In genomic region chr1:109392788-109393580, GRCh38 we compare ENCODE assay signal across 8 cellular contexts. TPM values are rescaled to one million over a fixed set of nuclear protein-coding genes. Genes with fewer than 3 reads are reported as not detected.
DNase-seq lines count a peak whose midpoint lies in the region; ATAC-seq, FAIRE-seq and TF ChIP-seq lines count a peak whose summit lies in the region.

No MANE protein-coding gene starts in this region.

- H3K9ac ChIP-seq in liver (ENCODE audit: low read depth in 1 of 2, low read length in 2 of 2): no peak overlapping the region

- TF ChIP-seq CTCF in bronchial epithelial cell (IDR thresholded peaks at IDR 0.05; ENCODE audit: insufficient read depth, low read length, severe bottlenecking) (no peak), liver (IDR thresholded peaks at IDR 0.05; ENCODE audit: low read depth, low read length, missing input control) (no peak), tibial artery (IDR thresholded peaks at IDR 0.05) (no peak)

- no peak overlapping the region for H3K4me3 Mint-ChIP-seq in naive thymus-derived CD4-positive, alpha-beta T cell

- POLR2A ChIA-PET in naive thymus-derived CD4-positive, alpha-beta T cell (lab: Charles Lee): no interaction called here

- H3K4me1 Mint-ChIP-seq in naive thymus-derived CD4-positive, alpha-beta T cell: peaks cover 0 to 37% (median 14%) of the 10 kb centered on the region in 7 donors

- intact Hi-C loops in tibial artery (cut with DNase I; ENCODE audit: low total_unique reads): no loop called here
- intact Hi-C loops in naive thymus-derived CD4-positive, alpha-beta T cell (cut with micrococcal nuclease): loop anchor here in 1 of 2 donors (5.0 kb wide), 1 partner anchor 36 kb away; no protein-coding TSS in a partner anchor

- FAIRE-seq in bronchial epithelial cell (lab: Jason Lieb, UNC): no peak
- FAIRE-seq in RCC 7860 (lab: Jason Lieb, UNC): no peak

- H3K27me3 ChIP-seq in bronchial epithelial cell (ENCODE audit: control insufficient read depth, insufficient read depth, low read length) (no peaks in the 10 kb centered on the region), liver (ENCODE audit: control insufficient read depth in 4 of 4, insufficient read depth in 4 of 4, low read length in 3 of 4) (no peaks in the 10 kb centered on the region), tibial artery (no peaks in the 10 kb centered on the region)
- peaks cover 0 to 18% of the 10 kb centered on the region in 2 donors for H3K27me3 ChIP-seq in naive thymus-derived CD4-positive, alpha-beta T cell (ENCODE audit: control insufficient read depth in 2 of 2, insufficient read depth in 2 of 2, low read length in 2 of 2)

- H3K9me3 ChIP-seq in liver (ENCODE audit: control insufficient read depth in 4 of 4, low read length in 3 of 4): no peaks in the 10 kb centered on the region
- no peaks in the 10 kb centered on the region for H3K9me3 ChIP-seq in tibial artery
- H3K9me3 ChIP-seq in naive thymus-derived CD4-positive, alpha-beta T cell (ENCODE audit: control insufficient read depth in 2 of 3, low read length in 3 of 3): no peaks in the 10 kb centered on the region

- H3K36me3 ChIP-seq in bronchial epithelial cell (ENCODE audit: control insufficient read depth, insufficient read depth, low read length) (no peaks in the 10 kb centered on the region), liver (ENCODE audit: control insufficient read depth in 4 of 4, insufficient read depth in 3 of 4, low read depth in 1 of 4, low read length in 3 of 4) (no peaks in the 10 kb centered on the region), tibial artery (no peaks in the 10 kb centered on the region)
- H3K36me3 ChIP-seq in naive thymus-derived CD4-positive, alpha-beta T cell (ENCODE audit: control insufficient read depth in 2 of 3, insufficient read depth in 3 of 3, low read length in 3 of 3): no peaks in the 10 kb centered on the region

- H3K4me3 ChIP-seq in bronchial epithelial cell (ENCODE audit: low read depth, low read length) (no peak overlapping the region), liver (ENCODE audit: low read depth in 1 of 3, low read length in 3 of 3) (no peak overlapping the region), tibial artery (peak overlapping the region; percentile 66 to 69)
- no peak overlapping the region for H3K4me3 ChIP-seq in naive thymus-derived CD4-positive, alpha-beta T cell (ENCODE audit: low read length)

- peak; percentile 71 for DNase-seq in LHCN-M2 (ENCODE audit: low read depth)
- peak; percentile 14 for DNase-seq in bronchial epithelial cell (ENCODE audit: low read depth)
- peak; percentile 62 to 83 for DNase-seq in tibial artery
- DNase-seq in RCC 7860 (ENCODE audit: low spot score): no peak
- no peak for DNase-seq in effector CD4-positive, alpha-beta T cell
- DNase-seq in naive thymus-derived CD4-positive, alpha-beta T cell: no peak

- peaks cover 0 to 2% (median 0%) of the 10 kb centered on the region in 5 donors for H3K36me3 Mint-ChIP-seq in naive thymus-derived CD4-positive, alpha-beta T cell

- ATAC-seq in naive thymus-derived CD4-positive, alpha-beta T cell: no peak
- ATAC-seq in GM21619 (IDR thresholded peaks at IDR 0.05; ENCODE audit: unreplicated experiment): no peak

- peak overlapping the region; percentile 27 to 35 for H3K27ac ChIP-seq in liver (ENCODE audit: low read depth in 1 of 2, low read length in 2 of 2)
- peak overlapping the region; percentile 82 to 87 for H3K27ac ChIP-seq in tibial artery
- H3K27ac ChIP-seq in naive thymus-derived CD4-positive, alpha-beta T cell (ENCODE audit: low read depth, low read length): no peak overlapping the region

- H3K9me3 Mint-ChIP-seq in naive thymus-derived CD4-positive, alpha-beta T cell: peaks cover 0 to 3% (median 0%) of the 10 kb centered on the region in 11 donors

- H3K27me3 Mint-ChIP-seq in naive thymus-derived CD4-positive, alpha-beta T cell: peaks cover 55 to 77% (median 66%) of the 10 kb centered on the region in 5 donors

- no peak overlapping the region for H3K27ac Mint-ChIP-seq in naive thymus-derived CD4-positive, alpha-beta T cell

- WGBS in liver: 30% methylated on average over 10 of the region's 10 CpGs

- CTCF ChIA-PET in naive thymus-derived CD4-positive, alpha-beta T cell (lab: Charles Lee): interaction anchor here (2.1 kb wide), 1 partner anchor 110 kb away, joined by 4 read pairs; the partner anchor contains the start of gene PSRC1

- peak in 1 of 2 donors; percentile 46 for TF ChIP-seq RAD21 in liver (IDR thresholded peaks at IDR 0.05)

- peaks cover 1 to 16% (median 10%) of the 10 kb centered on the region in 4 donors for H3K4me1 ChIP-seq in liver (ENCODE audit: control insufficient read depth in 4 of 4, insufficient read depth in 4 of 4, low read length in 3 of 4)
- H3K4me1 ChIP-seq in tibial artery: peaks cover 3 to 77% (median 38%) of the 10 kb centered on the region in 4 donors
- peaks cover 0 to 6% of the 10 kb centered on the region in 2 donors for H3K4me1 ChIP-seq in naive thymus-derived CD4-positive, alpha-beta T cell (ENCODE audit: control insufficient read depth in 2 of 2, insufficient read depth in 2 of 2, low read length in 2 of 2)

TF ChIP-seq in liver, 16 proteins besides CTCF, POLR2A, EP300 and RAD21 (continues in another document):
- TF ChIP-seq ATF3 (IDR thresholded peaks at IDR 0.05) (no peak), RXRA (IDR thresholded peaks at IDR 0.05) (peak; percentile 29 to 40), EGR1 (IDR thresholded peaks at IDR 0.05; ENCODE audit: low read depth in 2 of 2) (no peak), JUND (IDR thresholded peaks at IDR 0.05) (no peak), FOXA1 (IDR thresholded peaks at IDR 0.05) (no peak), HNF4G (IDR thresholded peaks at IDR 0.05) (no peak), SP1 (IDR thresholded peaks at IDR 0.05) (peak; percentile 64), FOXA2 (IDR thresholded peaks at IDR 0.05) (peak; percentile 29), ZBTB33 (IDR thresholded peaks at IDR 0.05) (no peak), NR2F2 (IDR thresholded peaks at IDR 0.05) (peak; percentile 81), MAX (IDR thresholded peaks at IDR 0.05) (no peak), REST (IDR thresholded peaks at IDR 0.05) (no peak), GABPA (IDR thresholded peaks at IDR 0.05 in 1 of 2, conservative IDR thresholded peaks at IDR 0.05 in 1 of 2) (peak; percentile 53 to 73), YY1 (IDR thresholded peaks at IDR 0.05) (no peak)

RNA-seq across cellular contexts. Expression of gene SORT1, which starts 4.7 kb away (rescaled TPM):
- total RNA-seq in LHCN-M2 (2014; rRNA removed) (9.4 and 18.1 TPM in 2 replicates), bronchial epithelial cell (7.9 and 31.1 TPM in 2 replicates), liver (10 to 100 TPM in 1 of 2 donors, 1 to 10 TPM in 1; 5.4 to 10.6 TPM)
- polyA plus RNA-seq in LHCN-M2 (2012): 38.8 TPM
- 1 to 10 TPM; 1.0 to 1.3 TPM for polyA plus RNA-seq in liver
- total RNA-seq in naive thymus-derived CD4-positive, alpha-beta T cell: 10 to 100 TPM in 1 of 5 experiments, 1 to 10 TPM in 4; 1.0 to 25.6 (median 1.8) TPM
- polyA plus RNA-seq in naive thymus-derived CD4-positive, alpha-beta T cell: not detected

RNA-seq across cellular contexts. Expression of gene PSMA5, which starts 33.3 kb away (rescaled TPM):
- 46.8 and 47.8 TPM in 2 replicates for total RNA-seq in LHCN-M2 (2014; rRNA removed)
- polyA plus RNA-seq in LHCN-M2 (2012): 93.3 TPM
- 31.0 and 42.9 TPM in 2 replicates for total RNA-seq in bronchial epithelial cell
- 10 to 100 TPM; 26.3 to 73.2 TPM for total RNA-seq in liver
- polyA plus RNA-seq in liver: 10 to 100 TPM; 62.5 to 88.6 TPM
- total RNA-seq in naive thymus-derived CD4-positive, alpha-beta T cell: 100 to 1,000 TPM in 1 of 5 experiments, 10 to 100 TPM in 4; 38.3 to 203 (median 70.7) TPM
- 10 to 100 TPM; 80.0 to 81.9 TPM for polyA plus RNA-seq in naive thymus-derived CD4-positive, alpha-beta T cell

Comparison
In these comparisons a context has a peak if more than half of its experiments do, and no peak if none do; other contexts are left out.
1. DNase-seq: peak in LHCN-M2 (single experiment), bronchial epithelial cell (single experiment) and tibial artery (2 of 2); none in RCC 7860 (single experiment), effector CD4-positive, alpha-beta T cell (single experiment) and naive thymus-derived CD4-positive, alpha-beta T cell (0 of 9).
2. H3K4me3 ChIP-seq: peak in tibial artery (2 of 2); none in bronchial epithelial cell (single experiment), liver (0 of 3) and naive thymus-derived CD4-positive, alpha-beta T cell (single experiment).